Comparison of ENCODE assay signal across 8 cellular contexts in the genomic region with DNA sequence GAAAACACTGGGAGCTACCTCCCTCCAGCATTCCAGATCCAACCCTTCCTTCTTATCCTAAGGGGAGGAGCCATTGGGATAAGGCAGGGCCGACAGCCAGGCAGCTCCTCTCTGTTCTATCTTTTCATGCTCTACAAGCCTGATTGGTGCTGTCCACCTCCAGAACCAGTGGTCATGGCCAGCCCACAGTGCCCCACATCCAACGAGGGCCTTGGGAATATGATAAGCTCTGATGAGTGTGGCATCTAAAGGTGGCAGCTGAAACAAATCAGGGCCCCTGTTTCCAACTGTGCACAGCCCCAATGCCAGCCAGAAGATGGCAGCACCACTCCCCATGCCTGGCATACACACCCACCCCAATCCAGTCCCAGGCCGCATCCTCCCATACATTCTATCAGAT.
DNase-seq lines count a peak whose midpoint lies in the region; ATAC-seq, FAIRE-seq and TF ChIP-seq lines count a peak whose summit lies in the region.

No MANE protein-coding gene starts in this region.

- no peak overlapping the region for H2BK12ac ChIP-seq in trophoblast cell (ENCODE audit: low read length)

- FAIRE-seq in H54 (lab: Jason Lieb, UNC): no peak

- no peak overlapping the region for H2BK120ac ChIP-seq in trophoblast cell (ENCODE audit: insufficient read depth, low read length, poor library complexity)

- no peak overlapping the region for H4K8ac ChIP-seq in trophoblast cell (ENCODE audit: low read depth, low read length)

- H4K20me1 ChIP-seq in SU-DHL-6 (ENCODE audit: low read depth, low read length): no peaks in the 10 kb centered on the region

- no peak overlapping the region for H4K91ac ChIP-seq in trophoblast cell (ENCODE audit: low read depth, low read length)

- H2AFZ ChIP-seq in SU-DHL-6 (ENCODE audit: low read depth, low read length, severe bottlenecking) (no peak overlapping the region), trophoblast cell (ENCODE audit: insufficient read depth, low read length, poor library complexity) (no peak overlapping the region)

- no peak overlapping the region for H3K9ac ChIP-seq in SU-DHL-6 (ENCODE audit: low read length)
- H3K9ac ChIP-seq in trophoblast cell (ENCODE audit: low read length): no peak overlapping the region

- H2AK5ac ChIP-seq in trophoblast cell (ENCODE audit: low read length): no peak overlapping the region

- H3K9me3 ChIP-seq in SU-DHL-6 (ENCODE audit: insufficient read depth, low read length) (no peaks in the 10 kb centered on the region), iPS DF 6.9 (ENCODE audit: control insufficient read depth, insufficient read depth, low read length) (no peaks in the 10 kb centered on the region), trophoblast cell (ENCODE audit: insufficient read depth, low read depth, low read length) (peaks cover 2% of the 10 kb centered on the region)

- ATAC-seq in GM18519 (IDR thresholded peaks at IDR 0.05; ENCODE audit: low FRiP score, unreplicated experiment): no peak
- no peak for ATAC-seq in HG03095 (IDR thresholded peaks at IDR 0.05; ENCODE audit: unreplicated experiment)

- H3K27ac ChIP-seq in SU-DHL-6 (ENCODE audit: low read depth, low read length): no peak overlapping the region
- H3K27ac ChIP-seq in iPS DF 6.9 (ENCODE audit: low read length): no peak overlapping the region
- H3K27ac ChIP-seq in trophoblast cell (ENCODE audit: low read depth, low read length): no peak overlapping the region

- H3K4me1 ChIP-seq in iPS DF 6.9 (ENCODE audit: control insufficient read depth, insufficient read depth, low read length) (no peaks in the 10 kb centered on the region), trophoblast cell (ENCODE audit: control insufficient read depth in 1 of 2, insufficient read depth in 2 of 2, low read length in 2 of 2) (no peaks in the 10 kb centered on the region)

- H3K79me2 ChIP-seq in SU-DHL-6 (ENCODE audit: insufficient read depth, low read length) (no peaks in the 10 kb centered on the region), trophoblast cell (ENCODE audit: control insufficient read depth, insufficient read depth, low read length, poor library complexity) (no peaks in the 10 kb centered on the region)

- no peak overlapping the region for H3K18ac ChIP-seq in trophoblast cell (ENCODE audit: low read length)

- TF ChIP-seq POLR2A in H54 (IDR thresholded peaks at IDR 0.05; ENCODE audit: low read depth, low read length): no peak

- H3K4me3 ChIP-seq in SU-DHL-6 (ENCODE audit: insufficient read depth, low read length, poor library complexity, severe bottlenecking) (no peak overlapping the region), iPS DF 6.9 (ENCODE audit: low read length) (no peak overlapping the region), trophoblast cell (ENCODE audit: low read depth, low read length) (no peak overlapping the region)

- WGBS in iPS DF 6.9 (ENCODE audit: insufficient coverage, insufficient read length): no CpG with 5 or more reads among the region's 3 CpGs
- WGBS in trophoblast cell (ENCODE audit: extremely low coverage, insufficient coverage, insufficient read length): no CpG with 5 or more reads among the region's 3 CpGs

- no peak overlapping the region for H3K23ac ChIP-seq in trophoblast cell (ENCODE audit: low read length)

- no peak overlapping the region for H3K14ac ChIP-seq in trophoblast cell (ENCODE audit: low read length)

- no peaks in the 10 kb centered on the region for H3K36me3 ChIP-seq in SU-DHL-6 (ENCODE audit: low read length)
- no peaks in the 10 kb centered on the region for H3K36me3 ChIP-seq in iPS DF 6.9 (ENCODE audit: control insufficient read depth, insufficient read depth, low read length)
- H3K36me3 ChIP-seq in trophoblast cell (ENCODE audit: control insufficient read depth in 1 of 2, insufficient read depth in 2 of 2, low read length in 2 of 2): no peaks in the 10 kb centered on the region

- no peak overlapping the region for H3K4ac ChIP-seq in trophoblast cell (ENCODE audit: low read depth, low read length)

- H3F3A ChIP-seq in SU-DHL-6 (ENCODE audit: insufficient read depth): no peaks in the 10 kb centered on the region

- TF ChIP-seq CTCF in SU-DHL-6 (IDR thresholded peaks at IDR 0.05; ENCODE audit: insufficient read depth, low read length, poor library complexity, severe bottlenecking): peak; percentile 25

- no peaks in the 10 kb centered on the region for H3K79me1 ChIP-seq in trophoblast cell (ENCODE audit: low read length)

- DNase-seq in DMS53 treated with DMSO at 0.1 percent for 48 hours (lab: John Stamatoyannopoulos, UW; ENCODE audit: unreplicated experiment) (peak; percentile 14), H54 (ENCODE audit: insufficient read length, low spot score) (peak; percentile 37), iPS DF 6.9 (ENCODE audit: low read depth, low spot score) (peak; percentile 31), trophoblast cell (no peak)
- DNase-seq in activated CD4-positive, alpha-beta T cell treated with anti-CD3 and anti-CD28 coated beads, Interleukin-2, amount 50 U/mL, for 1 hour: no peak

- H3K27me3 ChIP-seq in SU-DHL-6 (ENCODE audit: low read length) (no peaks in the 10 kb centered on the region), iPS DF 6.9 (ENCODE audit: control insufficient read depth, insufficient read depth, low read length) (no peaks in the 10 kb centered on the region), trophoblast cell (ENCODE audit: insufficient read depth, low read length) (no peaks in the 10 kb centered on the region)

- no peaks in the 10 kb centered on the region for H3K9me2 ChIP-seq in SU-DHL-6 (replicated peaks; ENCODE audit: insufficient read depth, low read length)

- H3K4me2 ChIP-seq in SU-DHL-6 (ENCODE audit: low read depth, low read length, poor library complexity, severe bottlenecking) (no peak overlapping the region), trophoblast cell (ENCODE audit: low read length) (no peak overlapping the region)

- no peak overlapping the region for H4K12ac ChIP-seq in trophoblast cell (ENCODE audit: low read depth, low read length)

- H2BK5ac ChIP-seq in trophoblast cell (ENCODE audit: low read depth, low read length, poor library complexity): no peak overlapping the region

Comparison
In these comparisons a context has a peak if more than half of its experiments do, and no peak if none do; other contexts are left out.
1. DNase-seq: peak in DMS53 treated with DMSO at 0.1 percent for 48 hours (single experiment), H54 (single experiment) and iPS DF 6.9 (single experiment); none in trophoblast cell (0 of 2) and activated CD4-positive, alpha-beta T cell treated with anti-CD3 and anti-CD28 coated beads, Interleukin-2, amount 50 U/mL, for 1 hour (single experiment).